Comparison of ENCODE assay signal across 19 cellular contexts in genomic region chr10:5608608-5609270, GRCh38. TPM values are rescaled to one million over a fixed set of nuclear protein-coding genes. Genes with fewer than 3 reads are reported as not detected.
DNase-seq lines count a peak whose midpoint lies in the region; ATAC-seq, FAIRE-seq and TF ChIP-seq lines count a peak whose summit lies in the region.
"Had no signal": no experiment of that assay in that cellular context is flagged by ENCODE, and none has a peak within 500 bp of the region (broad histone marks: within the 10 kb centered on the region; RNA-seq: fewer than 3 reads in every experiment).

No MANE protein-coding gene starts in this region.

- TF ChIP-seq CTCF in PC-3 (conservative IDR thresholded peaks at IDR 0.05; ENCODE audit: low read depth, low read length) (no peak), brain (conservative IDR thresholded peaks at IDR 0.05) (no peak), kidney (IDR thresholded peaks at IDR 0.05; ENCODE audit: borderline replicate concordance, extremely low read depth, insufficient read depth) (no peak), progenitor cell of endocrine pancreas (IDR thresholded peaks at IDR 0.05; ENCODE audit: unreplicated experiment) (no peak)

- POLR2A ChIA-PET in PC-3 (lab: Charles Lee; ENCODE audit: unreplicated experiment), result no interaction called here

- H3K27ac Mint-ChIP-seq in brain, result peak overlapping the region in 3 of 5 experiments; percentile 17 to 71 (median 38)
- H3K27ac Mint-ChIP-seq in progenitor cell of endocrine pancreas, result no peak overlapping the region
- H3K27ac Mint-ChIP-seq: activated T-cell treated with anti-CD3 and anti-CD28 coated beads, Interleukin-2, amount 50 U/mL, for 24 hours; CD8-positive, alpha-beta T cell had no signal

- H3K9ac ChIP-seq in PC-3 (ENCODE audit: low read length), result peak overlapping the region; percentile 97
- H3K9ac ChIP-seq in kidney (ENCODE audit: low read length in 2 of 2), result no peak overlapping the region
- peak overlapping the region in 1 of 3 donors; percentile 40 for H3K9ac ChIP-seq in skeletal muscle tissue (ENCODE audit: low read depth in 1 of 3, low read length in 3 of 3)

- H3K4me2 ChIP-seq in PC-3 (ENCODE audit: low read length), result peak overlapping the region; percentile 86

- H3K9me3 Mint-ChIP-seq in brain (no peaks in the 10 kb centered on the region), progenitor cell of endocrine pancreas (ENCODE audit: low read depth) (no peaks in the 10 kb centered on the region)
- H3K9me3 Mint-ChIP-seq: activated T-cell treated with anti-CD3 and anti-CD28 coated beads, Interleukin-2, amount 50 U/mL, for 24 hours; CD8-positive, alpha-beta T cell had no signal

- H3K4me1 ChIP-seq in PC-3 (ENCODE audit: insufficient read depth, low read length) (peaks cover 49% of the 10 kb centered on the region), kidney (ENCODE audit: control insufficient read depth in 1 of 2, insufficient read depth in 1 of 2, low read depth in 1 of 2, low read length in 2 of 2) (peaks cover 0 to 10% of the 10 kb centered on the region in 2 donors), skeletal muscle tissue (ENCODE audit: control insufficient read depth in 3 of 3, insufficient read depth in 3 of 3, low read length in 3 of 3) (peaks cover 22 to 26% (median 23%) of the 10 kb centered on the region in 3 donors)

- H3K36me3 ChIP-seq in PC-3 (ENCODE audit: low read depth, low read length) (no peaks in the 10 kb centered on the region), kidney (ENCODE audit: control insufficient read depth in 1 of 2, insufficient read depth in 2 of 2, low read length in 2 of 2) (no peaks in the 10 kb centered on the region), skeletal muscle tissue (ENCODE audit: control insufficient read depth in 3 of 3, insufficient read depth in 3 of 3, low read length in 3 of 3) (no peaks in the 10 kb centered on the region), MG63 (no peaks in the 10 kb centered on the region)
- H3K36me3 ChIP-seq: tibial nerve had no signal

- no peak for DNase-seq in PC-3
- DNase-seq in kidney, result peak; percentile 27
- DNase-seq in SIG-M5 (lab: John Stamatoyannopoulos, UW), result no peak
- DNase-seq in progenitor cell of endocrine pancreas (ENCODE audit: low spot score, unreplicated experiment), result no peak
- DNase-seq in MG63, result no peak
- DNase-seq: activated naive CD4-positive, alpha-beta T cell treated with Interleukin-2 at 50 U/mL for 16 hours; activated T-cell treated with anti-CD3 and anti-CD28 coated beads, Interleukin-2, amount 50 U/mL, for 24 hours; amygdala; CD8-positive, alpha-beta T cell; effector CD8-positive, alpha-beta T cell; head of caudate nucleus; NCI-H748 treated with DMSO at 0.1 percent for 48 hours; OCI-M1; stimulated activated naive CD4-positive, alpha-beta T cell had no signal

- BruUV-seq in PC-3 (replicated peaks; lab: Mats Ljungman, UMichigan), result no TSS peak

- H3K27ac ChIP-seq in PC-3 (ENCODE audit: low read length) (peak overlapping the region; percentile 100), kidney (ENCODE audit: low read depth in 2 of 2, low read length in 2 of 2) (peak overlapping the region in 1 of 2 donors; percentile 32), skeletal muscle tissue (ENCODE audit: low read depth, low read length) (peak overlapping the region; percentile 23)
- H3K27ac ChIP-seq: SK-N-MC, tibial nerve had no signal

- intact Hi-C loops in PC-3 (cut with micrococcal nuclease), result no loop called here
- intact Hi-C loops in kidney (cut with DNase I), result no loop called here

- peaks cover 20% of the 10 kb centered on the region for H3K79me2 ChIP-seq in PC-3 (ENCODE audit: low read length)

- H3K4me3 ChIP-seq in PC-3 (ENCODE audit: low read length), result peak overlapping the region; percentile 64
- no peak overlapping the region for H3K4me3 ChIP-seq in kidney (ENCODE audit: low read length in 2 of 2)
- peak overlapping the region in 1 of 3 donors; percentile 29 for H3K4me3 ChIP-seq in skeletal muscle tissue (ENCODE audit: low read length in 3 of 3)
- H3K4me3 ChIP-seq in MG63, result no peak overlapping the region
- H3K4me3 ChIP-seq: SK-N-MC, tibial nerve had no signal

- peak overlapping the region in 2 of 5 experiments; percentile 22 to 40 for H3K4me3 Mint-ChIP-seq in brain
- H3K4me3 Mint-ChIP-seq in progenitor cell of endocrine pancreas (ENCODE audit: low read depth), result no peak overlapping the region
- H3K4me3 Mint-ChIP-seq: activated T-cell treated with anti-CD3 and anti-CD28 coated beads, Interleukin-2, amount 50 U/mL, for 24 hours; CD8-positive, alpha-beta T cell had no signal

- no peak for FAIRE-seq in kidney (lab: Jason Lieb, UNC)

- ATAC-seq in PC-3, result no peak
- no peak for ATAC-seq in GM19455 (IDR thresholded peaks at IDR 0.05; ENCODE audit: unreplicated experiment)
- ATAC-seq: CD8-positive, alpha-beta T cell had no signal

- no peaks in the 10 kb centered on the region for H3K9me3 ChIP-seq in PC-3 (ENCODE audit: low read length)
- no peaks in the 10 kb centered on the region for H3K9me3 ChIP-seq in kidney (ENCODE audit: control insufficient read depth in 1 of 2, low read length in 2 of 2)
- no peaks in the 10 kb centered on the region for H3K9me3 ChIP-seq in skeletal muscle tissue (ENCODE audit: control insufficient read depth in 3 of 3, low read length in 3 of 3)
- no peaks in the 10 kb centered on the region for H3K9me3 ChIP-seq in MG63
- H3K9me3 ChIP-seq: tibial nerve had no signal

- no peak overlapping the region for H2AFZ ChIP-seq in PC-3 (ENCODE audit: low read length)

- H3K27me3 Mint-ChIP-seq in brain (peaks cover 13% of the 10 kb centered on the region), progenitor cell of endocrine pancreas (peaks cover 2% of the 10 kb centered on the region)

- no peaks in the 10 kb centered on the region for H3K36me3 Mint-ChIP-seq in brain
- H3K36me3 Mint-ChIP-seq in progenitor cell of endocrine pancreas (ENCODE audit: insufficient read depth), result no peaks in the 10 kb centered on the region
- H3K36me3 Mint-ChIP-seq: CD8-positive, alpha-beta T cell had no signal

- H4K20me1 ChIP-seq in PC-3 (ENCODE audit: low read length), result no peaks in the 10 kb centered on the region

- peaks cover 3% of the 10 kb centered on the region for H3F3A ChIP-seq in PC-3 (ENCODE audit: low read length, unreplicated experiment)

- no peaks in the 10 kb centered on the region for H3K9me2 ChIP-seq in PC-3 (replicated peaks; ENCODE audit: low read length)

- CTCF ChIA-PET in PC-3 (lab: Charles Lee), result no interaction called here

- H3K4me1 Mint-ChIP-seq in brain (peaks cover 19% of the 10 kb centered on the region), progenitor cell of endocrine pancreas (ENCODE audit: low read depth) (peaks cover 11% of the 10 kb centered on the region)

- H3K27me3 ChIP-seq in PC-3 (ENCODE audit: low read length) (no peaks in the 10 kb centered on the region), skeletal muscle tissue (ENCODE audit: control insufficient read depth in 3 of 3, insufficient read depth in 3 of 3, low read length in 3 of 3) (peaks cover 0 to 2% (median 0%) of the 10 kb centered on the region in 3 donors), MG63 (no peaks in the 10 kb centered on the region)
- H3K27me3 ChIP-seq: tibial nerve had no signal

RNA-seq across cellular contexts. Expression of gene ASB13, which starts 57.7 kb away (rescaled TPM):
- total RNA-seq in PC-3 (2014; rRNA removed) (5.4 and 6.6 TPM in 2 replicates), kidney (47.7 TPM), skeletal muscle tissue (10.4 TPM), progenitor cell of endocrine pancreas (11.1 and 13.5 TPM in 2 replicates)
- polyA plus RNA-seq in brain (ENCODE audit: insufficient read depth, low read depth, low replicate concordance) (13.7 TPM), kidney (ENCODE audit: insufficient read depth, low read depth, low replicate concordance) (95.1 TPM)
- total RNA-seq in MG63 (2014; rRNA removed; shearing (Covaris generic); ENCODE audit: low replicate concordance), result 0.59 and 0.92 TPM in 2 replicates
